Comparison of ENCODE assay signal across 8 cellular contexts in the genomic region with DNA sequence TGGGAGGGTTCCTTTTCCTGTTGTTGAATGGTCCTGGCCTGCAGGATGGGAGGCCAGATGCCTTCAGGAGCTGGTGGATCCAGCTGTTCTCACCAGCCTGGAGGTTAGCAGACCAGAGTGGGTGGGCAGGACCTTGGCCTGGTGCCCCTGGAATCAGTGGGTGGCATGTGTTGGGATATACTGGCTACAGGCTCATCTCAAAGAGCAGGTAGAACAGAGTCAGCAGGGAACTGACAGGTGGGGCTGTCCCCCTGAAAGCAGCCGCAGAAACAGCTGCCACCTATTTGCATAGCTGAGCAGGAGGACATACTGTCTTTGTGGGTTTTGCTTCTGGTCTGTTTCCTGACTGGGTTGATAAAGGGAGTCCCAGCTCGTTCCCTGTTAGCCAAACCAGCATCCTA.
A peak's percentile ranks its signal among the peaks of the same experiment; 100 is the strongest.
DNase-seq lines count a peak whose midpoint lies in the region; ATAC-seq and TF ChIP-seq lines count a peak whose summit lies in the region.

No MANE protein-coding gene starts in this region.

- no peaks in the 10 kb centered on the region for H3K9me3 ChIP-seq in BE2C

- DNase-seq in activated naive CD4-positive, alpha-beta T cell treated with anti-CD3 and anti-CD28 coated beads for 36 hours, result peak; percentile 83
- no peak for DNase-seq in BE2C
- DNase-seq in epidermal melanocyte (ENCODE audit: insufficient read length, low spot score), result no peak
- DNase-seq in HFFc6, result no peak
- DNase-seq in glutamatergic neuron, result no peak

- H3K36me3 Mint-ChIP-seq in activated naive CD4-positive, alpha-beta T cell treated with anti-CD3 and anti-CD28 coated beads for 36 hours (ENCODE audit: low read depth), result peaks cover 6% of the 10 kb centered on the region
- H3K36me3 Mint-ChIP-seq in HFFc6 (ENCODE audit: low read depth) (no peaks in the 10 kb centered on the region), glutamatergic neuron (ENCODE audit: unreplicated experiment) (peaks cover 7% of the 10 kb centered on the region)

- H3K27ac Mint-ChIP-seq in activated naive CD4-positive, alpha-beta T cell treated with anti-CD3 and anti-CD28 coated beads for 36 hours, result no peak overlapping the region
- no peak overlapping the region for H3K27ac Mint-ChIP-seq in HFFc6
- H3K27ac Mint-ChIP-seq in glutamatergic neuron (ENCODE audit: unreplicated experiment), result no peak overlapping the region

- CTCF ChIA-PET in activated naive CD4-positive, alpha-beta T cell treated with anti-CD3 and anti-CD28 coated beads for 36 hours (lab: Charles Lee), result interaction anchor here (0.6 to 2.4 kb wide), 7 partner anchors 10 to 306 kb away, joined by 3 to 13 read pairs (median 6); no protein-coding TSS in a partner anchor

- no peak overlapping the region for H3K4me3 ChIP-seq in BE2C (ENCODE audit: low read depth, low read length)

- H3K36me3 ChIP-seq in BE2C, result no peaks in the 10 kb centered on the region

- no peaks in the 10 kb centered on the region for H3K27me3 ChIP-seq in BE2C

- TF ChIP-seq CTCF in GM12873 (IDR thresholded peaks at IDR 0.05; ENCODE audit: insufficient read depth, low read depth, low read length, missing control alignments) (peak; percentile 12), BE2C (IDR thresholded peaks at IDR 0.05; ENCODE audit: low read depth, low read length) (no peak), HFFc6 (IDR thresholded peaks at IDR 0.05) (no peak), glutamatergic neuron (IDR thresholded peaks at IDR 0.05; ENCODE audit: partially characterized antibody, unreplicated experiment) (no peak)

- H3K4me3 Mint-ChIP-seq in activated naive CD4-positive, alpha-beta T cell treated with anti-CD3 and anti-CD28 coated beads for 36 hours, result no peak overlapping the region
- H3K4me3 Mint-ChIP-seq in HFFc6 (no peak overlapping the region), glutamatergic neuron (ENCODE audit: unreplicated experiment) (no peak overlapping the region)

- ATAC-seq in GM19455 (IDR thresholded peaks at IDR 0.05; ENCODE audit: unreplicated experiment) (peak; percentile 77), HG03196 (IDR thresholded peaks at IDR 0.05; ENCODE audit: unreplicated experiment) (peak; percentile 78)

- intact Hi-C loops in activated naive CD4-positive, alpha-beta T cell treated with anti-CD3 and anti-CD28 coated beads for 36 hours (cut with micrococcal nuclease), result loop anchor here (1.0 kb wide), 1 partner anchor 307 kb away; no protein-coding TSS in a partner anchor

- no peaks in the 10 kb centered on the region for H3K9me3 Mint-ChIP-seq in activated naive CD4-positive, alpha-beta T cell treated with anti-CD3 and anti-CD28 coated beads for 36 hours
- H3K9me3 Mint-ChIP-seq in HFFc6, result no peaks in the 10 kb centered on the region
- H3K9me3 Mint-ChIP-seq in glutamatergic neuron (ENCODE audit: unreplicated experiment), result peaks cover 8% of the 10 kb centered on the region

- H3K27me3 Mint-ChIP-seq in activated naive CD4-positive, alpha-beta T cell treated with anti-CD3 and anti-CD28 coated beads for 36 hours (ENCODE audit: low read depth), result no peaks in the 10 kb centered on the region
- H3K27me3 Mint-ChIP-seq in HFFc6 (ENCODE audit: insufficient read depth) (no peaks in the 10 kb centered on the region; the same call in none of the 2 replicates), glutamatergic neuron (ENCODE audit: unreplicated experiment) (peaks cover 18% of the 10 kb centered on the region)

- H3K4me1 ChIP-seq in BE2C, result no peaks in the 10 kb centered on the region

- H3K4me1 Mint-ChIP-seq in activated naive CD4-positive, alpha-beta T cell treated with anti-CD3 and anti-CD28 coated beads for 36 hours (ENCODE audit: low read depth), result peaks cover 12% of the 10 kb centered on the region
- peaks cover 21% of the 10 kb centered on the region for H3K4me1 Mint-ChIP-seq in HFFc6 (ENCODE audit: low read depth)
- peaks cover 16% of the 10 kb centered on the region for H3K4me1 Mint-ChIP-seq in glutamatergic neuron (ENCODE audit: low read depth, unreplicated experiment)
